ENCODE assay signal across 37 cellular contexts in genomic region chr4:141447761-141448160, GRCh38.
"Had no signal": no experiment of that assay in that cellular context is flagged by ENCODE, and none has a peak within 500 bp of the region (broad histone marks: within the 10 kb centered on the region; RNA-seq: fewer than 3 reads in every experiment).

No MANE protein-coding gene starts in this region.

- H3K9me3 Mint-ChIP-seq: activated naive CD4-positive, alpha-beta T cell treated with anti-CD3 and anti-CD28 coated beads, Interleukin-2, amount 10 ng/mL, durations not matched to agents 7 days and 5 days; activated naive CD8-positive, alpha-beta T cell treated with anti-CD3 and anti-CD28 coated beads, Interleukin-2, amount 10 ng/mL, durations not matched to agents 7 days and 5 days; activated T-cell treated with anti-CD3 and anti-CD28 coated beads, Interleukin-2, amount 50 U/mL, for 24 hours; activated T-cell treated with anti-CD3 and anti-CD28 coated beads, Interleukin-2, amount 50 U/mL, for 4 hours; activated T-helper 1 cell treated with anti-CD3 and anti-CD28 coated beads, Interleukin-12 subunit alpha, Interleukin-12 subunit beta, Interleukin-2, Interleukin-4 antibody, amounts not matched to agents 30 ng/mL and 10 ng/mL and 1 ng/mL, durations not matched to agents 14 hours and 24 hours and 36 hours; activated T-helper 17 cell treated with anti-CD3 and anti-CD28 coated beads, Interleukin-2, amount 50 U/mL, for 72 hours; activated T-helper 2 cell treated with anti-CD3 and anti-CD28 coated beads, Interferon-gamma antibody, Interleukin-2, Interleukin-4, amounts not matched to agents 10 μg/mL and 5 μg/mL and 100 μg/mL, durations not matched to agents 14 hours and 24 hours and 36 hours; brain; central memory CD8-positive, alpha-beta T cell had no signal

- H3K4me1 Mint-ChIP-seq: activated naive CD4-positive, alpha-beta T cell treated with anti-CD3 and anti-CD28 coated beads, Interleukin-2, amount 10 ng/mL, durations not matched to agents 7 days and 5 days; activated naive CD4-positive, alpha-beta T cell treated with anti-CD3 and anti-CD28 coated beads, Interleukin-2, amount 50 U/mL, for 24 hours; activated naive CD8-positive, alpha-beta T cell treated with anti-CD3 and anti-CD28 coated beads for 36 hours; activated naive CD8-positive, alpha-beta T cell treated with anti-CD3 and anti-CD28 coated beads, Interleukin-2, amount 10 ng/mL, durations not matched to agents 7 days and 5 days; activated naive CD8-positive, alpha-beta T cell treated with anti-CD3 and anti-CD28 coated beads, Interleukin-2, amount 50 U/mL, for 24 hours; activated T-helper 17 cell treated with anti-CD3 and anti-CD28 coated beads, Interleukin-2, amount 50 U/mL, for 72 hours; central memory CD8-positive, alpha-beta T cell had no signal

- H3K36me3 ChIP-seq: adrenal gland, ascending aorta, breast epithelium, cardiac muscle cell had no signal

- H3K4me3 ChIP-seq: adrenal gland, ascending aorta, body of pancreas, breast epithelium, cardiac muscle cell had no signal

- H3K4me1 ChIP-seq: adrenal gland, ascending aorta, body of pancreas, breast epithelium had no signal

- H3K4me3 Mint-ChIP-seq: activated naive CD4-positive, alpha-beta T cell treated with anti-CD3 and anti-CD28 coated beads for 36 hours; activated naive CD4-positive, alpha-beta T cell treated with anti-CD3 and anti-CD28 coated beads, Interleukin-2, amount 10 ng/mL, durations not matched to agents 7 days and 5 days; activated naive CD4-positive, alpha-beta T cell treated with anti-CD3 and anti-CD28 coated beads, Interleukin-2, amount 50 U/mL, for 24 hours; activated naive CD8-positive, alpha-beta T cell; activated naive CD8-positive, alpha-beta T cell treated with anti-CD3 and anti-CD28 coated beads for 36 hours; activated naive CD8-positive, alpha-beta T cell treated with anti-CD3 and anti-CD28 coated beads, Interleukin-2, amount 10 ng/mL, durations not matched to agents 7 days and 5 days; activated naive CD8-positive, alpha-beta T cell treated with anti-CD3 and anti-CD28 coated beads, Interleukin-2, amount 50 U/mL, for 24 hours; activated T-cell treated with anti-CD3 and anti-CD28 coated beads, Interleukin-2, amount 50 U/mL, for 24 hours; activated T-cell treated with anti-CD3 and anti-CD28 coated beads, Interleukin-2, amount 50 U/mL, for 4 hours; activated T-cell treated with anti-CD3 and anti-CD28 coated beads, Interleukin-2, amount 50 U/mL, for 72 hours; activated T-helper 1 cell treated with anti-CD3 and anti-CD28 coated beads, Interleukin-12 subunit alpha, Interleukin-12 subunit beta, Interleukin-2, Interleukin-4 antibody, amounts not matched to agents 30 ng/mL and 10 ng/mL and 1 ng/mL, durations not matched to agents 14 hours and 24 hours and 36 hours; activated T-helper 17 cell treated with anti-CD3 and anti-CD28 coated beads, Interleukin-2, amount 50 U/mL, for 72 hours; brain; central memory CD8-positive, alpha-beta T cell had no signal

- H3K27me3 Mint-ChIP-seq: activated naive CD4-positive, alpha-beta T cell treated with anti-CD3 and anti-CD28 coated beads, Interleukin-2, amount 10 ng/mL, durations not matched to agents 7 days and 5 days; activated naive CD8-positive, alpha-beta T cell treated with anti-CD3 and anti-CD28 coated beads for 36 hours; activated naive CD8-positive, alpha-beta T cell treated with anti-CD3 and anti-CD28 coated beads, Interleukin-2, amount 50 U/mL, for 24 hours; activated T-cell treated with anti-CD3 and anti-CD28 coated beads, Interleukin-2, amount 50 U/mL, for 24 hours; brain had no signal

- H3K27ac Mint-ChIP-seq: activated naive CD4-positive, alpha-beta T cell treated with anti-CD3 and anti-CD28 coated beads for 36 hours; activated naive CD4-positive, alpha-beta T cell treated with anti-CD3 and anti-CD28 coated beads, Interleukin-2, amount 10 ng/mL, durations not matched to agents 7 days and 5 days; activated naive CD4-positive, alpha-beta T cell treated with anti-CD3 and anti-CD28 coated beads, Interleukin-2, amount 50 U/mL, for 24 hours; activated naive CD4-positive, alpha-beta T cell treated with anti-CD3 and anti-CD28 coated beads, Interleukin-2, amount 50 U/mL, for 72 hours; activated naive CD8-positive, alpha-beta T cell; activated naive CD8-positive, alpha-beta T cell treated with anti-CD3 and anti-CD28 coated beads for 36 hours; activated naive CD8-positive, alpha-beta T cell treated with anti-CD3 and anti-CD28 coated beads, Interleukin-2, amount 10 ng/mL, durations not matched to agents 7 days and 5 days; activated naive CD8-positive, alpha-beta T cell treated with anti-CD3 and anti-CD28 coated beads, Interleukin-2, amount 50 U/mL, for 24 hours; activated T-cell treated with anti-CD3 and anti-CD28 coated beads, Interleukin-2, amount 50 U/mL, for 24 hours; activated T-cell treated with anti-CD3 and anti-CD28 coated beads, Interleukin-2, amount 50 U/mL, for 72 hours; activated T-helper 1 cell treated with anti-CD3 and anti-CD28 coated beads, Interleukin-12 subunit alpha, Interleukin-12 subunit beta, Interleukin-2, Interleukin-4 antibody, amounts not matched to agents 30 ng/mL and 10 ng/mL and 1 ng/mL, durations not matched to agents 14 hours and 24 hours and 36 hours; activated T-helper 17 cell treated with anti-CD3 and anti-CD28 coated beads, Interleukin-2, amount 50 U/mL, for 72 hours; activated T-helper 2 cell treated with anti-CD3 and anti-CD28 coated beads, Interferon-gamma antibody, Interleukin-2, Interleukin-4, amounts not matched to agents 10 μg/mL and 5 μg/mL and 100 μg/mL, durations not matched to agents 14 hours and 24 hours and 36 hours; brain had no signal

- H3K9me3 ChIP-seq: adrenal gland, ascending aorta, body of pancreas, breast epithelium had no signal

- H3K27ac ChIP-seq: adrenal gland, ascending aorta, body of pancreas, breast epithelium, cardiac muscle cell had no signal

- H3K27me3 ChIP-seq: adrenal gland, ascending aorta, body of pancreas, breast epithelium, cardiac muscle cell had no signal

- ATAC-seq: activated naive CD4-positive, alpha-beta T cell treated with anti-CD3 and anti-CD28 coated beads, Interleukin-2, amount 50 U/mL, for 72 hours; activated naive CD8-positive, alpha-beta T cell treated with anti-CD3 and anti-CD28 coated beads, Interleukin-2, amount 50 U/mL, for 24 hours; activated T-cell treated with anti-CD3 and anti-CD28 coated beads, Interleukin-2, amount 50 U/mL, for 4 hours; activated T-cell treated with anti-CD3 and anti-CD28 coated beads, Interleukin-2, amount 50 U/mL, for 72 hours; activated T-helper 17 cell treated with anti-CD3 and anti-CD28 coated beads, Interleukin-2, amount 50 U/mL, for 72 hours; body of pancreas had no signal

- H3K36me3 Mint-ChIP-seq: activated naive CD4-positive, alpha-beta T cell treated with anti-CD3 and anti-CD28 coated beads, Interleukin-2, amount 10 ng/mL, durations not matched to agents 7 days and 5 days; activated naive CD4-positive, alpha-beta T cell treated with anti-CD3 and anti-CD28 coated beads, Interleukin-2, amount 50 U/mL, for 24 hours; activated naive CD4-positive, alpha-beta T cell treated with anti-CD3 and anti-CD28 coated beads, Interleukin-2, amount 50 U/mL, for 72 hours; activated naive CD8-positive, alpha-beta T cell; activated naive CD8-positive, alpha-beta T cell treated with anti-CD3 and anti-CD28 coated beads for 36 hours; activated naive CD8-positive, alpha-beta T cell treated with anti-CD3 and anti-CD28 coated beads, Interleukin-2, amount 10 ng/mL, durations not matched to agents 7 days and 5 days; brain had no signal

- DNase-seq: activated effector memory CD4-positive, alpha-beta T cell treated with anti-CD3 and anti-CD28 coated beads, Interleukin-2, amount 50 U/mL, for 16 hours; activated effector memory CD4-positive, alpha-beta T cell treated with Interleukin-2 at 50 U/mL for 16 hours; activated gamma-delta T cell; activated gamma-delta T cell treated with Interleukin-2 at 50 U/mL for 16 hours; activated naive CD4-positive, alpha-beta T cell; activated naive CD4-positive, alpha-beta T cell treated with anti-CD3 and anti-CD28 coated beads for 36 hours; activated naive CD4-positive, alpha-beta T cell treated with anti-CD3 and anti-CD28 coated beads, Interleukin-2, amount 10 ng/mL, durations not matched to agents 7 days and 5 days; activated naive CD4-positive, alpha-beta T cell treated with anti-CD3 and anti-CD28 coated beads, Interleukin-2, amount 50 U/mL, for 16 hours; activated naive CD4-positive, alpha-beta T cell treated with Interleukin-2 at 50 U/mL for 16 hours; activated naive CD8-positive, alpha-beta T cell treated with anti-CD3 and anti-CD28 coated beads for 36 hours; activated naive CD8-positive, alpha-beta T cell treated with anti-CD3 and anti-CD28 coated beads, Interleukin-2, amount 10 ng/mL, durations not matched to agents 7 days and 5 days; activated naive CD8-positive, alpha-beta T cell treated with anti-CD3 and anti-CD28 coated beads, Interleukin-2, amount 50 U/mL, for 24 hours; activated T-cell treated with anti-CD3 and anti-CD28 coated beads, Interleukin-2, amount 50 U/mL, for 1 hour; activated T-cell treated with anti-CD3 and anti-CD28 coated beads, Interleukin-2, amount 50 U/mL, for 24 hours; activated T-cell treated with anti-CD3 and anti-CD28 coated beads, Interleukin-2, amount 50 U/mL, for 4 hours; activated T-cell treated with anti-CD3 and anti-CD28 coated beads, Interleukin-2, amount 50 U/mL, for 48 hours; activated T-cell treated with anti-CD3 and anti-CD28 coated beads, Interleukin-2, amount 50 U/mL, for 72 hours; adrenal gland; amniotic stem cell; amygdala; anterior cingulate cortex; aorta; body of pancreas; caudate nucleus; central memory CD4-positive, alpha-beta T cell; cerebellar nuclear complex had no signal
